ENCODE assay signal across 8 cellular contexts in genomic region chr11:18115360-18116127, GRCh38. TPM values are rescaled to one million over a fixed set of nuclear protein-coding genes. Genes with fewer than 3 reads are reported as not detected.
DNase-seq lines count a peak whose midpoint lies in the region; ATAC-seq and TF ChIP-seq lines count a peak whose summit lies in the region.

No MANE protein-coding gene starts in this region.

- H3K4me1 Mint-ChIP-seq in brain, result peaks cover 7% of the 10 kb centered on the region

- peak; percentile 82 to 92 for TF ChIP-seq CTCF in brain (conservative IDR thresholded peaks at IDR 0.05)

- ATAC-seq in HG03039 (IDR thresholded peaks at IDR 0.05; ENCODE audit: unreplicated experiment), result peak; percentile 76

- DNase-seq in SIG-M5 treated with dmso at 0.1 percent for 504 hours (lab: John Stamatoyannopoulos, UW; ENCODE audit: unreplicated experiment) (peak; percentile 63), SIG-M5 (lab: John Stamatoyannopoulos, UW) (no peak), NCI-H2081 treated with DMSO at 0.1 percent for 48 hours (lab: John Stamatoyannopoulos, UW) (peak; percentile 40), UCSD-AML1 (lab: John Stamatoyannopoulos, UW; ENCODE audit: unreplicated experiment) (peak; percentile 42), iris pigment epithelial cell (ENCODE audit: low read depth) (peak; percentile 56)
- peak; percentile 33 to 49 (median 46) for DNase-seq in stimulated activated CD4-positive, alpha-beta T cell treated with anti-CD3 and anti-CD28 coated beads, Interleukin-1b, Interleukin-23, amount 100 ng/mL, for 24 hours (ENCODE audit: low read depth in 4 of 4, low spot score in 1 of 4)

- no peaks in the 10 kb centered on the region for H3K36me3 Mint-ChIP-seq in brain

- H3K27ac Mint-ChIP-seq in brain, result no peak overlapping the region

- peaks cover 0 to 8% (median 6%) of the 10 kb centered on the region in 5 experiments for H3K9me3 Mint-ChIP-seq in brain

- H3K27me3 Mint-ChIP-seq in brain, result peaks cover 26% of the 10 kb centered on the region

- H3K4me3 Mint-ChIP-seq in brain, result peak overlapping the region; percentile 1 to 60 (median 12)

RNA-seq across cellular contexts. Expression of gene SAAL1, which starts 9.7 kb away (rescaled TPM):
- polyA plus RNA-seq in brain (ENCODE audit: insufficient read depth, low read depth, low replicate concordance), result 14.0 TPM

RNA-seq across cellular contexts. Expression of gene MRGPRX3, which starts 16.8 kb away (rescaled TPM):
- polyA plus RNA-seq in brain (ENCODE audit: insufficient read depth, low read depth, low replicate concordance), result not detected

RNA-seq across cellular contexts. Expression of gene MRGPRX4, which starts 57.1 kb away (rescaled TPM):
- polyA plus RNA-seq in brain (ENCODE audit: insufficient read depth, low read depth, low replicate concordance), result not detected
